Comparison of ENCODE assay signal across 12 cellular contexts in the genomic region with DNA sequence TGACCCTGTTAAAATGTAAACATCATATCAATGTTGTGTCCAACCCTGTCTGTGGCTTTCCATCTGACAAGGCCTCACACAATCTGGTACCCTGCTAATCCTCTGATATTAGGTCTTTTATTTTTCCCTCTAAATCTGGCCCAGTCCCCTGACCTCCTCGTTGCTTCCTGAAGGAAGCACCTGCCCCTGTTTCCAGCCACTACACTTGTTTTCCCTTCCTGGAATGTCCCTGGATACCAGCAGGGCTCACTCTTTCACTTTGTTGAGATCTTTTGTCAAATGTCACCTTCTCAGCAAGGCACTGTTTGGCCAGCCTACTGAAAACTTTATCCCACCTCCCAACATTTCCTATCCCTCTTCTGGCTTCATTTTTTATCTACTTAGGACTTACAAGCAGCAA. TPM values are rescaled to one million over a fixed set of nuclear protein-coding genes. Genes with fewer than 3 reads are reported as not detected.
DNase-seq lines count a peak whose midpoint lies in the region; ATAC-seq, FAIRE-seq and TF ChIP-seq lines count a peak whose summit lies in the region.
"Had no signal": no experiment of that assay in that cellular context is flagged by ENCODE, and none has a peak within 500 bp of the region (broad histone marks: within the 10 kb centered on the region; RNA-seq: fewer than 3 reads in every experiment).

No MANE protein-coding gene starts in this region.

- H4K91ac ChIP-seq in H1 (replicated peaks; ENCODE audit: insufficient read length, low read length) = no peak overlapping the region

- no peak for ATAC-seq in GM18907 (IDR thresholded peaks at IDR 0.05; ENCODE audit: unreplicated experiment)
- ATAC-seq in GM21447 (IDR thresholded peaks at IDR 0.05; ENCODE audit: unreplicated experiment) = no peak

- CTCF ChIA-PET in H1 (lab: Charles Lee; ENCODE audit: partially characterized antibody) = interaction anchor here (1.2 kb wide), 1 partner anchor 10 kb away, joined by 5 read pairs; no protein-coding TSS in a partner anchor

- no peaks in the 10 kb centered on the region for H3F3A ChIP-seq in Loucy (ENCODE audit: low read depth)

- no peaks in the 10 kb centered on the region for H3K79me2 ChIP-seq in Loucy (ENCODE audit: insufficient read depth, low read length)
- H3K79me2 ChIP-seq in H1 (ENCODE audit: control insufficient read depth in 1 of 2, insufficient read depth in 2 of 2, low read length in 2 of 2) = no peaks in the 10 kb centered on the region

- H3K4me3 Mint-ChIP-seq in activated T-cell treated with anti-CD3 and anti-CD28 coated beads, Interleukin-2, amount 50 U/mL, for 24 hours = peak overlapping the region; percentile 2
- H3K4me3 Mint-ChIP-seq: type B pancreatic cell had no signal

- peak; percentile 22; a peak in 2 of 4 replicates for TF ChIP-seq RAD21 in H1 (IDR thresholded peaks at IDR 0.05 in 1 of 2, conservative IDR thresholded peaks at IDR 0.05 in 1 of 2; ENCODE audit: low read depth in 2 of 2, low read length in 2 of 2)

- no peak overlapping the region for H3K23ac ChIP-seq in H1 (ENCODE audit: insufficient read length)

- H2BK15ac ChIP-seq in H1 (ENCODE audit: low read length) = no peak overlapping the region

- H3K9me3 ChIP-seq in Loucy (ENCODE audit: insufficient read depth, low read depth, low read length) (no peaks in the 10 kb centered on the region), H1 (ENCODE audit: insufficient read depth in 2 of 2, low read depth in 1 of 2, low read length in 1 of 2) (no peaks in the 10 kb centered on the region), small intestine (ENCODE audit: control insufficient read depth, low read depth) (no peaks in the 10 kb centered on the region)

- no peak for TF ChIP-seq POLR2A in H1 (IDR thresholded peaks at IDR 0.05; ENCODE audit: control extremely low read depth in 1 of 2, low read depth in 2 of 2, low read length in 2 of 2)

- FAIRE-seq in H1 (lab: Jason Lieb, UNC) = no peak
- FAIRE-seq in small intestine (lab: Jason Lieb, UNC) = no peak
- no peak for FAIRE-seq in frontal cortex (lab: Jason Lieb, UNC)

- H3K4me1 ChIP-seq in Loucy (ENCODE audit: insufficient read depth, low read length, poor library complexity, severe bottlenecking) (peaks cover 27% of the 10 kb centered on the region), H1 (replicated peaks in 1 of 4; ENCODE audit: control insufficient read depth in 3 of 4, insufficient read depth in 4 of 4, low read length in 3 of 4) (0 out of 7 replicates have a peak, but pooled peaks cover 0 to 2% (median under 1%) of the 10 kb centered on the region in 4 experiments), small intestine (ENCODE audit: control insufficient read depth in 2 of 2, insufficient read depth in 1 of 2, low read depth in 1 of 2, low read length in 1 of 2) (peaks cover 3 to 5% of the 10 kb centered on the region in 2 donors)

- no peaks in the 10 kb centered on the region for H3K9me3 Mint-ChIP-seq in activated T-cell treated with anti-CD3 and anti-CD28 coated beads, Interleukin-2, amount 50 U/mL, for 24 hours
- H3K9me3 Mint-ChIP-seq: type B pancreatic cell had no signal

- no peak overlapping the region for H2AK5ac ChIP-seq in H1 (ENCODE audit: low read depth, low read length)

- H3K4ac ChIP-seq in H1 (replicated peaks; ENCODE audit: insufficient read length, low read depth, low read length) = no peak overlapping the region

- no peak overlapping the region for H2BK20ac ChIP-seq in H1 (ENCODE audit: low read length)

- H3K18ac ChIP-seq in H1 (ENCODE audit: extremely low read depth, low read length) = no peak overlapping the region

- H3K79me1 ChIP-seq in H1 (ENCODE audit: low read depth, low read length) = no peaks in the 10 kb centered on the region

- H3K27me3 Mint-ChIP-seq in activated T-cell treated with anti-CD3 and anti-CD28 coated beads, Interleukin-2, amount 50 U/mL, for 24 hours = no peaks in the 10 kb centered on the region

- H3K9me2 ChIP-seq in Loucy (replicated peaks; ENCODE audit: low read depth, low read length) = no peaks in the 10 kb centered on the region

- H3K4me1 Mint-ChIP-seq in activated T-cell treated with anti-CD3 and anti-CD28 coated beads, Interleukin-2, amount 50 U/mL, for 24 hours (ENCODE audit: low read depth) = peaks cover 34% of the 10 kb centered on the region

- H3K27ac Mint-ChIP-seq in activated T-cell treated with anti-CD3 and anti-CD28 coated beads, Interleukin-2, amount 50 U/mL, for 24 hours = peak overlapping the region; percentile 32
- H3K27ac Mint-ChIP-seq: type B pancreatic cell had no signal

- no peaks in the 10 kb centered on the region for H3K36me3 ChIP-seq in Loucy (ENCODE audit: insufficient read depth, low read length)
- H3K36me3 ChIP-seq in H1 (ENCODE audit: control insufficient read depth in 2 of 4, insufficient read depth in 4 of 4, low read length in 3 of 4) = no peaks in the 10 kb centered on the region
- peaks cover 15 to 19% of the 10 kb centered on the region in 2 donors for H3K36me3 ChIP-seq in small intestine (ENCODE audit: control insufficient read depth in 2 of 2, insufficient read depth in 2 of 2, low read length in 2 of 2)

- peak overlapping the region; percentile 96 for H3K4me2 ChIP-seq in Loucy (ENCODE audit: low read depth, low read length, poor library complexity, severe bottlenecking)
- no peak overlapping the region for H3K4me2 ChIP-seq in H1 (ENCODE audit: insufficient read depth in 1 of 2, low read depth in 2 of 2, low read length in 2 of 2)

- peaks cover 16% of the 10 kb centered on the region for H3K36me3 Mint-ChIP-seq in activated T-cell treated with anti-CD3 and anti-CD28 coated beads, Interleukin-2, amount 50 U/mL, for 24 hours (ENCODE audit: low read depth)
- H3K36me3 Mint-ChIP-seq: type B pancreatic cell had no signal

- peak overlapping the region; percentile 66 for H3K9ac ChIP-seq in Loucy (ENCODE audit: low read depth, low read length, poor library complexity, severe bottlenecking)
- no peak overlapping the region for H3K9ac ChIP-seq in H1 (replicated peaks in 1 of 4; ENCODE audit: extremely low read depth in 1 of 4, low read depth in 3 of 4, low read length in 3 of 4)

- H3K4me3 ChIP-seq in Loucy (ENCODE audit: low read length, poor library complexity, severe bottlenecking) (no peak overlapping the region), H1 (ENCODE audit: extremely low read depth in 1 of 4, insufficient read depth in 2 of 4, low read depth in 3 of 4, low read length in 4 of 4) (no peak overlapping the region), small intestine (ENCODE audit: low read depth in 1 of 2, low read length in 2 of 2) (no peak overlapping the region)

- H2BK120ac ChIP-seq in H1 (replicated peaks; ENCODE audit: low read depth, low read length) = no peak overlapping the region

- no peak overlapping the region for H3K14ac ChIP-seq in H1 (ENCODE audit: insufficient read length)

- POLR2A ChIA-PET in H1 (lab: Charles Lee; ENCODE audit: partially characterized antibody) = interaction anchor here (0.7 kb wide), 1 partner anchor 324 kb away, joined by 3 read pairs; no protein-coding TSS in a partner anchor

- H2AFZ ChIP-seq in Loucy (ENCODE audit: low read length) (peak overlapping the region; percentile 97; the same call in 1 of the 2 replicates), H1 (ENCODE audit: low read length) (no peak overlapping the region)

- no peaks in the 10 kb centered on the region for H3K27me3 ChIP-seq in Loucy (ENCODE audit: insufficient read depth, low read length, poor library complexity, severe bottlenecking)
- H3K27me3 ChIP-seq in H1 (replicated peaks in 1 of 4; ENCODE audit: control insufficient read depth in 3 of 4, extremely low read depth in 1 of 4, insufficient read depth in 3 of 4, low read length in 3 of 4) = no peaks in the 10 kb centered on the region
- H3K27me3 ChIP-seq in small intestine (ENCODE audit: control insufficient read depth in 2 of 2, insufficient read depth in 2 of 2, low read length in 2 of 2) = no peaks in the 10 kb centered on the region

- H2BK5ac ChIP-seq in H1 (ENCODE audit: low read depth, low read length) = no peak overlapping the region

- TF ChIP-seq EP300 in H1 (IDR thresholded peaks at IDR 0.05; ENCODE audit: borderline replicate concordance in 1 of 2, low read depth in 2 of 2, low read length in 2 of 2) = no peak

- TF ChIP-seq CTCF in Loucy (conservative IDR thresholded peaks at IDR 0.05; ENCODE audit: low read length) (no peak), H1 (IDR thresholded peaks at IDR 0.05; ENCODE audit: control extremely low read depth in 1 of 3, insufficient read depth in 1 of 3, low read depth in 1 of 3, low read length in 3 of 3) (no peak)

- H4K20me1 ChIP-seq in Loucy (ENCODE audit: insufficient read depth, low read length, poor library complexity, severe bottlenecking) (no peaks in the 10 kb centered on the region), H1 (replicated peaks in 1 of 2; ENCODE audit: control insufficient read depth in 1 of 2, insufficient read depth in 2 of 2, low read length in 2 of 2) (no peaks in the 10 kb centered on the region)

- WGBS in H1 (ENCODE audit: extremely low coverage in 1 of 2, insufficient coverage in 1 of 2, insufficient read length in 1 of 2, insufficient replicate concordance in 2 of 2, low coverage in 1 of 2, low lambda C conversion rate in 2 of 2, missing lambda C conversion rate in 1 of 2), 2 experiments = 92% methylated on average over 1 of the region's 1 CpG; no CpG with 5 or more reads in 1 of the 2 experiments
- 16 to 30% (median 18%) methylated on average over 1 of the region's 1 CpG for WGBS in small intestine, 3 donors

- H4K8ac ChIP-seq in H1 (ENCODE audit: extremely low read depth, insufficient read depth, low read length) = no peak overlapping the region

- no peak overlapping the region for H3K56ac ChIP-seq in H1 (replicated peaks; ENCODE audit: insufficient read length, low read depth, low read length)

- DNase-seq in activated T-cell treated with anti-CD3 and anti-CD28 coated beads, Interleukin-2, amount 50 U/mL, for 24 hours = no peak
- no peak for DNase-seq in activated T-cell treated with anti-CD3 and anti-CD28 coated beads, Interleukin-2, amount 50 U/mL, for 48 hours
- DNase-seq in H1 (ENCODE audit: low read depth in 1 of 2, low spot score in 2 of 2) = no peak
- DNase-seq in small intestine = no peak
- no peak for DNase-seq in frontal cortex (ENCODE audit: low spot score in 2 of 2)
- DNase-seq: activated CD4-positive, alpha-beta T cell treated with anti-CD3 and anti-CD28 coated beads for 1 hour; NCI-H1417; NCI-H69 had no signal

- no peak overlapping the region for H4K5ac ChIP-seq in H1 (ENCODE audit: insufficient read length, low read depth, low read length)

- H3K27ac ChIP-seq in H1 (ENCODE audit: low read depth, low read length) = no peak overlapping the region
- peak overlapping the region; percentile 6 to 17 for H3K27ac ChIP-seq in small intestine (ENCODE audit: low read depth in 1 of 2, low read length in 1 of 2)

- H2BK12ac ChIP-seq in H1 (ENCODE audit: low read depth, low read length) = no peak overlapping the region

- H3K23me2 ChIP-seq in H1 (ENCODE audit: low read depth, low read length) = no peaks in the 10 kb centered on the region

RNA-seq across cellular contexts. Expression of a gene that starts 2.1 kb away (rescaled TPM):
- not detected in 2 replicates for total RNA-seq in H1 (2021; fragmentation: NEBNext Ultra II Directional; extraction: Animal tissue kit (Norgen Biotek cat#: 25700))
- polyA plus RNA-seq in H1 (2011; rRNA removed) = not detected in 2 replicates
- not detected for polyA plus RNA-seq in H1 (2011; cell fraction: cytosol; rRNA removed)
- polyA plus RNA-seq in H1 (2011; cell fraction: nucleus; rRNA removed) = not detected
- not detected in 4 replicates for polyA plus RNA-seq in H1 (2012, experiment 1 of 2)
- not detected for polyA plus RNA-seq in H1 (2012, experiment 2 of 2)
- not detected for polyA plus RNA-seq in H1 (2013, experiment 1 of 2)
- not detected for polyA plus RNA-seq in H1 (2013, experiment 2 of 2)
- polyA minus RNA-seq in H1 (2011; rRNA and poly(A)+ RNA removed) = not detected in 2 replicates
- not detected for polyA minus RNA-seq in H1 (2011; cell fraction: cytosol; rRNA and poly(A)+ RNA removed)
- not detected for polyA minus RNA-seq in H1 (2011; cell fraction: nucleus; rRNA and poly(A)+ RNA removed)
- polyA plus RNA-seq in small intestine = 1 to 10 TPM; 4.1 to 5.8 (median 5.4) TPM
- 1.6 TPM for total RNA-seq in frontal cortex

RNA-seq across cellular contexts. Expression of a gene that starts 28.3 kb away (rescaled TPM):
- 0.04 TPM in 1 of 2 replicates, not detected in the other for total RNA-seq in H1 (2021; fragmentation: NEBNext Ultra II Directional; extraction: Animal tissue kit (Norgen Biotek cat#: 25700))
- polyA plus RNA-seq in H1 (2011; rRNA removed) (0.02 TPM in 1 of 2 replicates, not detected in the other), small intestine (1 to 10 TPM; 3.2 to 5.1 (median 4.4) TPM)
- polyA plus RNA-seq in H1 (2011; cell fraction: cytosol; rRNA removed) = not detected
- polyA plus RNA-seq in H1 (2011; cell fraction: nucleus; rRNA removed) = not detected
- polyA plus RNA-seq in H1 (2012, experiment 1 of 2) = 0.03 to 0.06 TPM (median 0.03 TPM) in 3 of 4 replicates, not detected in the other
- not detected for polyA plus RNA-seq in H1 (2012, experiment 2 of 2)
- polyA plus RNA-seq in H1 (2013, experiment 1 of 2) = 0.04 TPM
- 0.02 TPM for polyA plus RNA-seq in H1 (2013, experiment 2 of 2)
- 0.05 TPM in 1 of 2 replicates, not detected in the other for polyA minus RNA-seq in H1 (2011; rRNA and poly(A)+ RNA removed)
- polyA minus RNA-seq in H1 (2011; cell fraction: cytosol; rRNA and poly(A)+ RNA removed) = not detected
- polyA minus RNA-seq in H1 (2011; cell fraction: nucleus; rRNA and poly(A)+ RNA removed) = not detected
- 1.6 TPM for total RNA-seq in frontal cortex
